In the genomic region with DNA sequence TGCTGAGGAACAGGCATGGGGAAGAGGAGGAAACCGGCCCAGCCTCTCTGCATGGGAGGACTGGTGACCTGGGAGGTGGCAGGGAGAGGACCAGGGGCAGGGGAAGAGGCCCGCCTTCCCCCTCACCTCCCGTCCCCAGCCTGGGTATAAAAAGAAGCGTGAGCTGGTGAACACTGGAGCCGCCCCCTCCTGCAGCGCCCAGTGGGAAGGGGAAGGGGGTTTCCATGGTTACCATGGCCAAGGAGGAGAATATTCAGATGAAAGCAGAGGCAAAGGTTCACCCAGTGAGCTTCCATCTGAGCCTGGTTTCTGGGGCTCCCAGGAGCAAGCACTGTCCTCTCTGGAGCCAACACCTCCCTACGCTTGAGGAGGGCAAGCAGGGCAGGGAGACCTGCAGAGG, we compare ENCODE assay signal across 1 cellular context.
TF ChIP-seq lines count a peak whose summit lies in the region.

No MANE protein-coding gene starts in this region.

TF ChIP-seq in H1, 55 proteins besides CTCF, POLR2A, EP300 and RAD21:
- TF ChIP-seq KDM1A (IDR thresholded peaks at IDR 0.05; ENCODE audit: borderline replicate concordance, low read length) = no peak
- TF ChIP-seq CHD2 (IDR thresholded peaks at IDR 0.05; ENCODE audit: low read length) = no peak
- TF ChIP-seq NRF1 (IDR thresholded peaks at IDR 0.05; ENCODE audit: low read depth, low read length) = no peak
- no peak for TF ChIP-seq KDM4A (IDR thresholded peaks at IDR 0.05; ENCODE audit: low read depth, low read length, severe bottlenecking)
- TF ChIP-seq SP4 (IDR thresholded peaks at IDR 0.05; ENCODE audit: low read length) = no peak
- TF ChIP-seq KDM5A (IDR thresholded peaks at IDR 0.05; ENCODE audit: low read length) = no peak
- TF ChIP-seq JUN (IDR thresholded peaks at IDR 0.05; ENCODE audit: low read depth, low read length) = no peak
- TF ChIP-seq GTF2F1 (IDR thresholded peaks at IDR 0.05; ENCODE audit: borderline replicate concordance, low read depth, low read length) = no peak
- no peak for TF ChIP-seq CTBP2 (IDR thresholded peaks at IDR 0.05; ENCODE audit: borderline replicate concordance, insufficient read depth, insufficient read length, low read length)
- TF ChIP-seq SP2 (IDR thresholded peaks at IDR 0.05; ENCODE audit: low read length) = no peak
- TF ChIP-seq GABPA (IDR thresholded peaks at IDR 0.05; ENCODE audit: borderline replicate concordance, insufficient read depth, low read length) = no peak
- no peak for TF ChIP-seq HDAC2 (IDR thresholded peaks at IDR 0.05; ENCODE audit: borderline replicate concordance in 1 of 2, low read depth in 2 of 2, low read length in 2 of 2)
- no peak for TF ChIP-seq ZNF274 (IDR thresholded peaks at IDR 0.05; ENCODE audit: borderline replicate concordance, extremely low read depth, low read length)
- no peak for TF ChIP-seq CBX5 (IDR thresholded peaks at IDR 0.05; ENCODE audit: low read depth, low read length)
- TF ChIP-seq YY1 (IDR thresholded peaks at IDR 0.05; ENCODE audit: low read depth, low read length) = no peak
- TF ChIP-seq SAP30 (IDR thresholded peaks at IDR 0.05; ENCODE audit: insufficient read depth, insufficient replicate concordance, low read length) = no peak
